In genomic region chr18:21404426-21404825, GRCh38 we compare ENCODE assay signal across 24 cellular contexts.
DNase-seq lines count a peak whose midpoint lies in the region; ATAC-seq, FAIRE-seq and TF ChIP-seq lines count a peak whose summit lies in the region.
"Had no signal": no experiment of that assay in that cellular context is flagged by ENCODE, and none has a peak within 500 bp of the region (broad histone marks: within the 10 kb centered on the region; RNA-seq: fewer than 3 reads in every experiment).

No MANE protein-coding gene starts in this region.

- no peak overlapping the region for H2AFZ ChIP-seq in PC-9
- no peak overlapping the region for H2AFZ ChIP-seq in trophoblast cell (ENCODE audit: insufficient read depth, low read length, poor library complexity)
- H2AFZ ChIP-seq in mesenchymal stem cell (ENCODE audit: low read depth, low read length), result no peak overlapping the region
- H2AFZ ChIP-seq: GM23338 had no signal

- H3K4me2 ChIP-seq in PC-9 (no peak overlapping the region), mesendoderm (ENCODE audit: low read length) (no peak overlapping the region), trophoblast cell (ENCODE audit: low read length) (no peak overlapping the region), mesenchymal stem cell (ENCODE audit: low read length, poor library complexity, severe bottlenecking) (no peak overlapping the region)
- H3K4me2 ChIP-seq: BLaER1 treated with 17β-estradiol and CSF1 and Interleukin-3, amounts not matched to agents 10 nM and 100 nM; GM23338 had no signal

- H3K18ac ChIP-seq in mesendoderm (ENCODE audit: low read length) (no peak overlapping the region), trophoblast cell (ENCODE audit: low read length) (no peak overlapping the region), mesenchymal stem cell (ENCODE audit: low read depth in 1 of 2, low read length in 2 of 2) (no peak overlapping the region)

- H3K4me1 ChIP-seq in PC-9 (replicated peaks; ENCODE audit: insufficient read depth) (0 out of 2 replicates have a peak, but pooled peaks cover 7% of the 10 kb centered on the region), mesendoderm (ENCODE audit: control insufficient read depth, low read depth, low read length) (no peaks in the 10 kb centered on the region), trophoblast cell (ENCODE audit: control insufficient read depth in 1 of 2, insufficient read depth in 2 of 2, low read length in 2 of 2) (peaks cover 3 to 6% of the 10 kb centered on the region in 2 experiments), mesenchymal stem cell (ENCODE audit: control insufficient read depth, insufficient read depth, low read depth, low read length) (no peaks in the 10 kb centered on the region)
- H3K4me1 ChIP-seq: BE2C had no signal

- TF ChIP-seq CTCF in D721Med (IDR thresholded peaks at IDR 0.05; ENCODE audit: insufficient read depth, missing control alignments) (no peak), PC-9 (conservative IDR thresholded peaks at IDR 0.05) (no peak)

- H4K91ac ChIP-seq in trophoblast cell (ENCODE audit: low read depth, low read length) (no peak overlapping the region), mesenchymal stem cell (ENCODE audit: low read length) (no peak overlapping the region)

- no CpG with 5 or more reads among the region's 1 CpG for WGBS in mesendoderm (ENCODE audit: extremely low coverage, insufficient coverage, low lambda C conversion rate)
- no CpG with 5 or more reads among the region's 1 CpG for WGBS in trophoblast cell (ENCODE audit: extremely low coverage, insufficient coverage, insufficient read length)
- WGBS in mesenchymal stem cell, result 77% methylated on average over 1 of the region's 1 CpG

- H3K9me3 ChIP-seq in PC-9 (ENCODE audit: insufficient read depth, low read depth), result no peaks in the 10 kb centered on the region
- H3K9me3 ChIP-seq in trophoblast cell (ENCODE audit: insufficient read depth, low read depth, low read length), result no peaks in the 10 kb centered on the region
- H3K9me3 ChIP-seq in mesenchymal stem cell (ENCODE audit: control insufficient read depth, low read length), result no peaks in the 10 kb centered on the region
- H3K9me3 ChIP-seq: BE2C; BLaER1 treated with 17β-estradiol and CSF1 and Interleukin-3, amounts not matched to agents 10 nM and 100 nM; HAP-1 had no signal

- no peaks in the 10 kb centered on the region for H3F3A ChIP-seq in PC-9 (ENCODE audit: insufficient read depth, low read depth)

- H4K8ac ChIP-seq in mesendoderm (ENCODE audit: low read depth, low read length), result no peak overlapping the region
- no peak overlapping the region for H4K8ac ChIP-seq in trophoblast cell (ENCODE audit: low read depth, low read length)
- no peak overlapping the region for H4K8ac ChIP-seq in mesenchymal stem cell (ENCODE audit: low read length)

- POLR2A ChIA-PET in PC-9 (lab: Charles Lee; ENCODE audit: unreplicated experiment), result no interaction called here

- H2BK15ac ChIP-seq in mesendoderm (replicated peaks; ENCODE audit: low read depth) (no peak overlapping the region), mesenchymal stem cell (ENCODE audit: low read depth, poor library complexity, severe bottlenecking) (no peak overlapping the region)

- no peaks in the 10 kb centered on the region for H3K36me3 ChIP-seq in PC-9 (ENCODE audit: low read depth)
- no peaks in the 10 kb centered on the region for H3K36me3 ChIP-seq in mesendoderm (ENCODE audit: control insufficient read depth, insufficient read depth, low read length)
- peaks cover 8 to 12% of the 10 kb centered on the region in 2 experiments for H3K36me3 ChIP-seq in trophoblast cell (ENCODE audit: control insufficient read depth in 1 of 2, insufficient read depth in 2 of 2, low read length in 2 of 2)
- H3K36me3 ChIP-seq in mesenchymal stem cell (ENCODE audit: control insufficient read depth in 1 of 2, insufficient read depth in 2 of 2, low read depth in 1 of 2, low read length in 2 of 2), result no peaks in the 10 kb centered on the region
- H3K36me3 ChIP-seq: BE2C; BLaER1 treated with 17β-estradiol and CSF1 and Interleukin-3, amounts not matched to agents 10 nM and 100 nM; HAP-1 had no signal

- H4K20me1 ChIP-seq in PC-9 (ENCODE audit: insufficient read depth), result no peaks in the 10 kb centered on the region
- H4K20me1 ChIP-seq: BLaER1 treated with 17β-estradiol and CSF1 and Interleukin-3, amounts not matched to agents 10 nM and 100 nM had no signal

- no peak overlapping the region for H4K12ac ChIP-seq in trophoblast cell (ENCODE audit: low read depth, low read length)

- no peak overlapping the region for H2BK5ac ChIP-seq in mesendoderm (ENCODE audit: low read length)
- no peak overlapping the region for H2BK5ac ChIP-seq in trophoblast cell (ENCODE audit: low read depth, low read length, poor library complexity)
- H2BK5ac ChIP-seq in mesenchymal stem cell (ENCODE audit: low read depth, low read length, poor library complexity, severe bottlenecking), result no peak overlapping the region

- ATAC-seq in GM21528 (IDR thresholded peaks at IDR 0.05; ENCODE audit: low FRiP score, unreplicated experiment), result no peak
- ATAC-seq: GM12878, GM23338 had no signal

- H3K23ac ChIP-seq in mesendoderm (ENCODE audit: low read length) (no peak overlapping the region), trophoblast cell (ENCODE audit: low read length) (no peak overlapping the region), mesenchymal stem cell (ENCODE audit: low read length in 2 of 2) (no peak overlapping the region)

- H2BK12ac ChIP-seq in trophoblast cell (ENCODE audit: low read length) (no peak overlapping the region), mesenchymal stem cell (ENCODE audit: low read length in 2 of 2) (no peak overlapping the region)

- no TSS peak for BruUV-seq in PC-9 (replicated peaks; lab: Mats Ljungman, UMichigan)

- intact Hi-C loops in PC-9 (cut with micrococcal nuclease; ENCODE audit: unreplicated experiment), result no loop called here

- no peak for DNase-seq in D721Med (ENCODE audit: insufficient read length, low spot score)
- DNase-seq in PC-9, result peak in 1 of 2 experiments; percentile 64
- peak; percentile 32 for DNase-seq in mesendoderm
- DNase-seq in trophoblast cell, result peak; percentile 99
- no peak for DNase-seq in activated CD8-positive, alpha-beta memory T cell treated with anti-CD3 and anti-CD28 coated beads, Interleukin-2, amount 50 U/mL, for 4 hours
- no peak for DNase-seq in mesenchymal stem cell
- DNase-seq: ACHN; AML-193; BE2C; CD4-positive, alpha-beta T cell; CD8-positive, alpha-beta memory T cell; DMS153; DND-41; GDM1; HFFc6 had no signal

- H3K27ac ChIP-seq in PC-9, result peak overlapping the region; percentile 10; the same call in 1 of the 2 replicates
- no peak overlapping the region for H3K27ac ChIP-seq in mesendoderm (ENCODE audit: low read depth, low read length)
- peak overlapping the region; percentile 13 for H3K27ac ChIP-seq in trophoblast cell (ENCODE audit: low read depth, low read length)
- no peak overlapping the region for H3K27ac ChIP-seq in mesenchymal stem cell (ENCODE audit: low read length, poor library complexity, severe bottlenecking)
- H3K27ac ChIP-seq: 22Rv1; BLaER1 treated with 17β-estradiol and CSF1 and Interleukin-3, amounts not matched to agents 10 nM and 100 nM had no signal

- H3K27me3 ChIP-seq in PC-9 (ENCODE audit: insufficient read depth, low read depth) (no peaks in the 10 kb centered on the region), mesendoderm (ENCODE audit: insufficient read depth, low read length, poor library complexity) (peaks cover 9% of the 10 kb centered on the region), trophoblast cell (ENCODE audit: insufficient read depth, low read length) (no peaks in the 10 kb centered on the region), mesenchymal stem cell (ENCODE audit: control insufficient read depth in 1 of 2, insufficient read depth in 1 of 2, low read length in 2 of 2) (no peaks in the 10 kb centered on the region)
- H3K27me3 ChIP-seq: BE2C; BLaER1 treated with 17β-estradiol and CSF1 and Interleukin-3, amounts not matched to agents 10 nM and 100 nM had no signal

- H4K5ac ChIP-seq in mesendoderm (ENCODE audit: low read length), result no peak overlapping the region

- H3K4me3 ChIP-seq in PC-9 (no peak overlapping the region), mesendoderm (ENCODE audit: low read length) (no peak overlapping the region), trophoblast cell (ENCODE audit: low read depth, low read length) (no peak overlapping the region), mesenchymal stem cell (ENCODE audit: insufficient read depth in 1 of 2, low read depth in 1 of 2, low read length in 2 of 2) (no peak overlapping the region)
- H3K4me3 ChIP-seq: BLaER1 treated with 17β-estradiol and CSF1 and Interleukin-3, amounts not matched to agents 10 nM and 100 nM; GM12878; GM23338; HAP-1 had no signal

- CTCF ChIA-PET in PC-9 (lab: Charles Lee), result no interaction called here

- H2AK5ac ChIP-seq in mesendoderm (ENCODE audit: low read length) (no peak overlapping the region), trophoblast cell (ENCODE audit: low read length) (no peak overlapping the region), mesenchymal stem cell (ENCODE audit: low read length, severe bottlenecking) (no peak overlapping the region)

- H3K79me1 ChIP-seq in mesendoderm (ENCODE audit: low read length), result no peaks in the 10 kb centered on the region
- H3K79me1 ChIP-seq in trophoblast cell (ENCODE audit: low read length), result peaks cover 4% of the 10 kb centered on the region
- H3K79me1 ChIP-seq in mesenchymal stem cell (replicated peaks; ENCODE audit: low read length, poor library complexity, severe bottlenecking), result no peaks in the 10 kb centered on the region

- H3K14ac ChIP-seq in trophoblast cell (ENCODE audit: low read length) (no peak overlapping the region), mesenchymal stem cell (ENCODE audit: low read length in 2 of 2) (no peak overlapping the region)

- no peaks in the 10 kb centered on the region for H3K9me2 ChIP-seq in PC-9 (ENCODE audit: insufficient read depth)

- H3K56ac ChIP-seq in mesendoderm (ENCODE audit: low read length), result no peak overlapping the region

- H3K9ac ChIP-seq in mesendoderm (ENCODE audit: low read length) (no peak overlapping the region), trophoblast cell (ENCODE audit: low read length) (no peak overlapping the region), mesenchymal stem cell (ENCODE audit: low read length) (no peak overlapping the region)
- H3K9ac ChIP-seq: BLaER1 treated with 17β-estradiol and CSF1 and Interleukin-3, amounts not matched to agents 10 nM and 100 nM had no signal

- H3K4ac ChIP-seq in mesendoderm (ENCODE audit: low read depth, low read length) (no peak overlapping the region), trophoblast cell (ENCODE audit: low read depth, low read length) (no peak overlapping the region), mesenchymal stem cell (ENCODE audit: low read depth in 1 of 2, low read length in 2 of 2) (no peak overlapping the region)

- H2BK120ac ChIP-seq in mesendoderm (ENCODE audit: low read depth, low read length) (no peak overlapping the region), trophoblast cell (ENCODE audit: insufficient read depth, low read length, poor library complexity) (peak overlapping the region; percentile 3), mesenchymal stem cell (ENCODE audit: low read depth, low read length) (no peak overlapping the region)

- FAIRE-seq in D721Med (lab: Jason Lieb, UNC), result peak; percentile 92
- FAIRE-seq: A204.1, GM12878, GM19239, H54 had no signal

- H3K79me2 ChIP-seq in PC-9 (ENCODE audit: low read depth) (no peaks in the 10 kb centered on the region), mesendoderm (ENCODE audit: control insufficient read depth, insufficient read depth, low read length) (no peaks in the 10 kb centered on the region), trophoblast cell (ENCODE audit: control insufficient read depth, insufficient read depth, low read length, poor library complexity) (no peaks in the 10 kb centered on the region)

Comparison
In these comparisons a context has a peak if more than half of its experiments do, and no peak if none do; other contexts are left out.
1. DNase-seq: peak in mesendoderm (single experiment) and trophoblast cell (2 of 2); none in D721Med (single experiment), activated CD8-positive, alpha-beta memory T cell treated with anti-CD3 and anti-CD28 coated beads, Interleukin-2, amount 50 U/mL, for 4 hours (single experiment) and mesenchymal stem cell (single experiment).
2. H3K27ac ChIP-seq: peak in PC-9 (single experiment) and trophoblast cell (single experiment); none in mesendoderm (single experiment) and mesenchymal stem cell (single experiment).